Comparison of ENCODE assay signal across 16 cellular contexts in the genomic region with DNA sequence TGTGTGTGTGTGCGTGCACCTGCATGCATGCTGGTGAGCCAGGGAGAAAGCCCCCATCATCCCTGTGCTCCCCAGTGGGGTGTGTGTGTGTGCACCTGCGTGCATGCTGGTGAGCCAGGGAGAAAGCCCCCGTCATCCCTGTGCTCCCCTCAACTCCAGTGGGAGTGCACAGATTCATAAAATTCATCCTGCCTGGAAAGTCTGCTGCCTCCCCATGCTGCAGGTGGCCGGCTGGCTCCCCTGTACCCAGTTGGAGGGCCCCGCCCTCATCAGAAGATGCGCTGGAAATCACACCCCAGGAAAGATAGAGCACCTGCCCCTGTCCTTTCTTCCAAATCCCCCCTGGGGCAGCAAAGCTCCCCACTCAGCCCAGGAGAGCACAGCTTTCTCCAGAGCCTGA.
DNase-seq lines count a peak whose midpoint lies in the region; ATAC-seq, FAIRE-seq and TF ChIP-seq lines count a peak whose summit lies in the region.
"Had no signal": no experiment of that assay in that cellular context is flagged by ENCODE, and none has a peak within 500 bp of the region (broad histone marks: within the 10 kb centered on the region; RNA-seq: fewer than 3 reads in every experiment).

No MANE protein-coding gene starts in this region.

- H3K27me3 ChIP-seq in right lobe of liver (no peaks in the 10 kb centered on the region), HepG2 (ENCODE audit: control insufficient read depth in 1 of 2, insufficient read depth in 2 of 2, low read length in 2 of 2) (no peaks in the 10 kb centered on the region), sigmoid colon (no peaks in the 10 kb centered on the region)

- in situ Hi-C loops in HepG2 (cut with HindIII; ENCODE audit: extremely low pct_ligation_motif_present, low pct_unique_long_range_greater_than_20kb), result no loop called here

- BruUV-seq in HepG2 (replicated peaks; lab: Mats Ljungman, UMichigan), result no TSS peak

- H3K4me1 ChIP-seq in right lobe of liver, result no peaks in the 10 kb centered on the region
- H3K4me1 ChIP-seq in HepG2 (ENCODE audit: insufficient read depth, low read length), result no peaks in the 10 kb centered on the region
- peaks cover 3 to 4% of the 10 kb centered on the region in 2 donors for H3K4me1 ChIP-seq in kidney (ENCODE audit: control insufficient read depth in 1 of 2, insufficient read depth in 1 of 2, low read depth in 1 of 2, low read length in 2 of 2)
- peaks cover 0 to 13% (median 0%) of the 10 kb centered on the region in 4 donors for H3K4me1 ChIP-seq in sigmoid colon
- H3K4me1 ChIP-seq: prostate gland had no signal

- no peak for TF ChIP-seq RAD21 in HepG2 (CRISPR knock-in tag; IDR thresholded peaks at IDR 0.05)

- no peaks in the 10 kb centered on the region for H3K9me3 ChIP-seq in right lobe of liver
- no peaks in the 10 kb centered on the region for H3K9me3 ChIP-seq in HepG2 (ENCODE audit: low read length)
- no peaks in the 10 kb centered on the region for H3K9me3 ChIP-seq in kidney (ENCODE audit: control insufficient read depth in 1 of 2, low read length in 2 of 2)
- no peaks in the 10 kb centered on the region for H3K9me3 ChIP-seq in sigmoid colon
- H3K9me3 ChIP-seq: prostate gland had no signal

- 40% methylated on average over 1 of the region's 6 CpGs for whole genome bisulfite sequencing in right lobe of liver (ENCODE audit: insufficient coverage, low coverage, low lambda C conversion rate, missing lambda C conversion rate)
- no CpG with 5 or more reads among the region's 6 CpGs for WGBS in HepG2 (ENCODE audit: low lambda C conversion rate)
- 91 to 92% methylated on average over 6 of the region's 6 CpGs for WGBS in sigmoid colon, 2 donors

- no peak overlapping the region for H2AFZ ChIP-seq in HepG2 (ENCODE audit: low read length)

- TF ChIP-seq EP300 in HepG2 (IDR thresholded peaks at IDR 0.05; ENCODE audit: low read depth in 2 of 2, low read length in 2 of 2) (no peak), HepG2 (CRISPR knock-in tag; IDR thresholded peaks at IDR 0.05; ENCODE audit: borderline replicate concordance) (no peak), sigmoid colon (IDR thresholded peaks at IDR 0.05) (no peak)

- TF ChIP-seq POLR2A in right lobe of liver (IDR thresholded peaks at IDR 0.05) (no peak), HepG2 (IDR thresholded peaks at IDR 0.05; ENCODE audit: insufficient read depth in 1 of 2, low read depth in 2 of 2, low read length in 2 of 2) (no peak), sigmoid colon (IDR thresholded peaks at IDR 0.05) (no peak)

- H3K4me2 ChIP-seq in HepG2 (ENCODE audit: low read depth, low read length), result no peak overlapping the region

- H4K20me1 ChIP-seq in HepG2 (ENCODE audit: insufficient read depth, low read length), result no peaks in the 10 kb centered on the region

- CTCF ChIA-PET in HepG2 (lab: Yijun Ruan, JAX; ENCODE audit: low intra/inter-chr PET ratio, low total read pairs), result no interaction called here

- no peak overlapping the region for H3K9ac ChIP-seq in HepG2 (ENCODE audit: insufficient read depth, low read depth, low read length)
- no peak overlapping the region for H3K9ac ChIP-seq in kidney (ENCODE audit: low read length in 2 of 2)

- intact Hi-C loops in right lobe of liver (cut with DNase I) (no loop called here), HepG2 (cut with micrococcal nuclease; ENCODE audit: unreplicated experiment) (no loop called here), kidney (cut with DNase I) (no loop called here), sigmoid colon (cut with DNase I) (no loop called here)

- POLR2A ChIA-PET in HepG2 (lab: Yijun Ruan, JAX), result no interaction called here

- no peak for FAIRE-seq in HepG2 (lab: Jason Lieb, UNC)
- no peak for FAIRE-seq in kidney (lab: Jason Lieb, UNC)
- FAIRE-seq: D721Med, frontal cortex had no signal

- TF ChIP-seq CTCF in right lobe of liver (IDR thresholded peaks at IDR 0.05), result no peak
- no peak for TF ChIP-seq CTCF in HepG2 (CRISPR knock-in tag; IDR thresholded peaks at IDR 0.05)
- TF ChIP-seq CTCF in kidney (IDR thresholded peaks at IDR 0.05; ENCODE audit: borderline replicate concordance, extremely low read depth, insufficient read depth), result no peak
- no peak for TF ChIP-seq CTCF in sigmoid colon (IDR thresholded peaks at IDR 0.05)

- no peak overlapping the region for H3K4me3 ChIP-seq in right lobe of liver
- no peak overlapping the region for H3K4me3 ChIP-seq in HepG2 (replicated peaks in 1 of 3; ENCODE audit: insufficient read depth in 1 of 3, low read depth in 2 of 3, low read length in 3 of 3)
- H3K4me3 ChIP-seq in kidney (ENCODE audit: low read length in 2 of 2), result no peak overlapping the region
- no peak overlapping the region for H3K4me3 ChIP-seq in sigmoid colon
- H3K4me3 ChIP-seq: prostate gland had no signal

- peak in 1 of 4 donors; percentile 3 for ATAC-seq in right lobe of liver
- ATAC-seq in HepG2, result no peak
- no peak for ATAC-seq in GM19328 (IDR thresholded peaks at IDR 0.05; ENCODE audit: unreplicated experiment)

- no peaks in the 10 kb centered on the region for H3K79me2 ChIP-seq in HepG2 (ENCODE audit: insufficient read depth, low read length)

- H3K36me3 ChIP-seq in right lobe of liver (peaks cover 0 to 7% (median 5%) of the 10 kb centered on the region in 4 donors), HepG2 (replicated peaks in 1 of 2; ENCODE audit: control insufficient read depth in 1 of 2, insufficient read depth in 2 of 2, low read length in 2 of 2) (peaks cover 6 to 21% of the 10 kb centered on the region in 2 experiments; a peak in 4 of 5 replicates), kidney (ENCODE audit: control insufficient read depth in 1 of 2, insufficient read depth in 2 of 2, low read length in 2 of 2) (peaks cover 0 to 2% of the 10 kb centered on the region in 2 donors), sigmoid colon (no peaks in the 10 kb centered on the region)
- H3K36me3 ChIP-seq: prostate gland had no signal

- DNase-seq in right lobe of liver (peak; percentile 6 to 28 (median 23)), HepG2 (ENCODE audit: low spot score) (no peak), kidney (peak; percentile 35), sigmoid colon (peak; percentile 49), NCI-H2029 (lab: John Stamatoyannopoulos, UW) (no peak)
- DNase-seq in stimulated activated naive CD4-positive, alpha-beta T cell treated with Interleukin-2 at 50 U/mL for 16 hours (lab: John Stamatoyannopoulos, UW), result no peak
- DNase-seq: erythroblast; H9; NCI-H1092 treated with DMSO at 0.1 percent for 48 hours; NCI-H2081 treated with DMSO at 0.1 percent for 48 hours; NCI-H510A; stimulated activated CD4-positive, alpha-beta T cell treated with anti-CD3 and anti-CD28 coated beads, Interleukin-4, amount 100 ng/mL, for 4 hours had no signal

- H3K27ac ChIP-seq in right lobe of liver (no peak overlapping the region), HepG2 (ENCODE audit: extremely low read length, insufficient read depth, low read length) (no peak overlapping the region), kidney (ENCODE audit: low read depth in 2 of 2, low read length in 2 of 2) (no peak overlapping the region), sigmoid colon (peak overlapping the region in 3 of 4 donors; percentile 60 to 65 (median 62))
- H3K27ac ChIP-seq: prostate gland had no signal

TF ChIP-seq in HepG2, 621 proteins besides CTCF, POLR2A, EP300 and RAD21:
- TF ChIP-seq ZKSCAN5 (CRISPR knock-in tag; IDR thresholded peaks at IDR 0.05) (no peak), NFYC (CRISPR knock-in tag; IDR thresholded peaks at IDR 0.05) (no peak), ZNF569 (CRISPR knock-in tag; IDR thresholded peaks at IDR 0.05; ENCODE audit: borderline replicate concordance) (no peak), ZNF121 (CRISPR knock-in tag; IDR thresholded peaks at IDR 0.05) (no peak), ATF1 (CRISPR knock-in tag; IDR thresholded peaks at IDR 0.05) (no peak), ZNF260 (CRISPR knock-in tag; IDR thresholded peaks at IDR 0.05; ENCODE audit: borderline replicate concordance, low read depth) (no peak), PITX1 (CRISPR knock-in tag; IDR thresholded peaks at IDR 0.05) (no peak), ATF7 (IDR thresholded peaks at IDR 0.05) (no peak), ATF7 (CRISPR knock-in tag; IDR thresholded peaks at IDR 0.05) (no peak), ISX (CRISPR knock-in tag; conservative IDR thresholded peaks at IDR 0.05) (no peak), YY1 (IDR thresholded peaks at IDR 0.05; ENCODE audit: insufficient read depth, insufficient replicate concordance, low read depth, low read length) (no peak), DPF2 (CRISPR knock-in tag; IDR thresholded peaks at IDR 0.05; ENCODE audit: borderline replicate concordance, low read depth) (no peak), KDM1A (CRISPR knock-in tag; IDR thresholded peaks at IDR 0.05) (no peak), ZFP41 (CRISPR knock-in tag; IDR thresholded peaks at IDR 0.05; ENCODE audit: borderline replicate concordance) (no peak), ZNF644 (CRISPR knock-in tag; IDR thresholded peaks at IDR 0.05; ENCODE audit: low read depth) (no peak), HNRNPUL1 (IDR thresholded peaks at IDR 0.05; ENCODE audit: low read depth, low read length) (no peak)

Comparison
In these comparisons a context has a peak if more than half of its experiments do, and no peak if none do; other contexts are left out.
1. DNase-seq: peak in right lobe of liver (3 of 3), kidney (single experiment) and sigmoid colon (single experiment); none in HepG2 (single experiment), stimulated activated naive CD4-positive, alpha-beta T cell treated with Interleukin-2 at 50 U/mL for 16 hours (single experiment) and NCI-H2029 (single experiment).
2. H3K27ac ChIP-seq: peak in sigmoid colon (3 of 4); none in right lobe of liver (0 of 3), HepG2 (single experiment) and kidney (0 of 2).